ENCODE assay signal across 22 cellular contexts in the genomic region with DNA sequence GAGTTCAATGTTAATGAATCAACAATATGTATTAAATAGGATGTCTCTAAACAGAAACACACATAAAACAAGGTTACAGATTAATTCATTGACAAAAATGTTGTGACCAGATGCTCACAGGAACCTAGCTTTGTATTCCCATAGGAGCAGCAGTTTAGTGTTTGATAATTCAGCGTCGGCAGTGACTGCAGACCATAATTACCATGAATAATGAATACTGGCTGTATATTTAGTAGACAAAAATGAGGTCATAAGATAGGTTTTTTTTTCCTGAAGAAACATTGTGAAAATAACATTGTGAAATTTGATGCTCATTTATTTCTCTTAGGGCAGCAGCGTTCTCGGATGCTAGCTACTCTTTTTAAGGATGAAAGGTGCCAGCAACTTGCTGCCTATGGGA. TPM values are rescaled to one million over a fixed set of nuclear protein-coding genes. Genes with fewer than 3 reads are reported as not detected.
"Had no signal": no experiment of that assay in that cellular context is flagged by ENCODE, and none has a peak within 500 bp of the region (broad histone marks: within the 10 kb centered on the region; RNA-seq: fewer than 3 reads in every experiment).

No MANE protein-coding gene starts in this region.

- H3K4me1 ChIP-seq: prostate gland, upper lobe of left lung had no signal

- H3K9me3 ChIP-seq: prostate gland, upper lobe of left lung had no signal

- DNase-seq: activated gamma-delta T cell treated with Interleukin-2 at 50 U/mL for 16 hours; activated T-cell treated with anti-CD3 and anti-CD28 coated beads, Interleukin-2, amount 50 U/mL, for 1 hour; aorta; brain microvascular endothelial cell; caudate nucleus; dermis blood vessel endothelial cell; effector CD8-positive, alpha-beta T cell; erythroblast; glutamatergic neuron; hippocampal formation; left ventricle myocardium superior; mammary epithelial cell; naive thymus-derived CD8-positive, alpha-beta T cell; stimulated activated CD4-positive, alpha-beta T cell treated with anti-CD3 and anti-CD28 coated beads, Interleukin-4, amount 100 ng/mL, for 4 hours; stimulated activated naive CD8-positive, alpha-beta T cell treated with anti-CD3 and anti-CD28 coated beads, Interleukin-15, Interleukin-2, amounts not matched to agents 100 U/mL and 50 U/mL, for 24 hours; T-helper 9 cell; upper lobe of left lung had no signal

- H3K4me1 Mint-ChIP-seq: activated naive CD4-positive, alpha-beta T cell treated with anti-CD3 and anti-CD28 coated beads, Interleukin-2, amount 50 U/mL, for 24 hours; mesothelial cell of epicardium; naive thymus-derived CD8-positive, alpha-beta T cell; WTC11 had no signal

- H3K27me3 ChIP-seq: brain microvascular endothelial cell, upper lobe of left lung had no signal

- H3K4me3 Mint-ChIP-seq: activated naive CD4-positive, alpha-beta T cell treated with anti-CD3 and anti-CD28 coated beads, Interleukin-2, amount 50 U/mL, for 24 hours; mesothelial cell of epicardium; naive thymus-derived CD8-positive, alpha-beta T cell; WTC11 had no signal

- H3K36me3 ChIP-seq: prostate gland had no signal

- H3K9me3 Mint-ChIP-seq: activated naive CD4-positive, alpha-beta T cell treated with anti-CD3 and anti-CD28 coated beads, Interleukin-2, amount 50 U/mL, for 24 hours; mesothelial cell of epicardium; naive thymus-derived CD8-positive, alpha-beta T cell; WTC11 had no signal

- H3K27ac ChIP-seq: brain microvascular endothelial cell, prostate gland, upper lobe of left lung had no signal

- H3K27ac Mint-ChIP-seq: activated naive CD4-positive, alpha-beta T cell treated with anti-CD3 and anti-CD28 coated beads, Interleukin-2, amount 50 U/mL, for 24 hours; mesothelial cell of epicardium; naive thymus-derived CD8-positive, alpha-beta T cell; WTC11 had no signal

- H3K27me3 Mint-ChIP-seq: activated naive CD4-positive, alpha-beta T cell treated with anti-CD3 and anti-CD28 coated beads, Interleukin-2, amount 50 U/mL, for 24 hours; naive thymus-derived CD8-positive, alpha-beta T cell had no signal

- H3K4me3 ChIP-seq: prostate gland, upper lobe of left lung had no signal

- ATAC-seq: left ventricle myocardium superior; naive thymus-derived CD8-positive, alpha-beta T cell; stimulated activated naive CD8-positive, alpha-beta T cell treated with anti-CD3 and anti-CD28 coated beads, Interleukin-15, Interleukin-2, amounts not matched to agents 100 U/mL and 50 U/mL, for 24 hours; WTC11 had no signal

RNA-seq across cellular contexts. Expression of gene PLAC8, which starts 51.8 kb away (rescaled TPM):
- total RNA-seq: osteocyte had no signal
